In the genomic region with DNA sequence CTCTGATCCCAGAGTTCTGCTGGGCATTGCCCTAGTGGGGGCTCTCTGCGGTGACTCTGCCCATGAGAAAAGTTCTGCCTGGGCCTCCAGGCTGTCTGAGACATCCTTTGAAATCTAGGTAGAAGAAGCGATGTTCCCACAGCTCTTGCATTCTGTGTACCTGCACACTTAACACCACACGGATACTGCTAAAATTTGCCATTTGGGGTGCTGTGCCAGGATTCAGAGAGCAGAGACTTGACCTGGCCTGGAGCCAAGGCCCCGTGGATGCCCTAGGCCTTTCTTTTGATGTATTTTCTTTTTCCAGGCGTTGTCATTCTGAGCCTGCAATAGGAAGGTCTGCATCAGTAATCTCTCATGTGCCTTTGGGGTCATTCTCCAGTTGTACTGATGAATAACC, we compare ENCODE assay signal across 20 cellular contexts.
DNase-seq lines count a peak whose midpoint lies in the region; TF ChIP-seq lines count a peak whose summit lies in the region.
"Had no signal": no experiment of that assay in that cellular context is flagged by ENCODE, and none has a peak within 500 bp of the region (broad histone marks: within the 10 kb centered on the region; RNA-seq: fewer than 3 reads in every experiment).

No MANE protein-coding gene starts in this region.

- H3K4me1 ChIP-seq in OCI-LY7 (ENCODE audit: insufficient read depth, low read length, poor library complexity, severe bottlenecking) (no peaks in the 10 kb centered on the region), endodermal cell (ENCODE audit: control insufficient read depth, insufficient read depth, low read length) (peaks cover 17% of the 10 kb centered on the region)
- H3K4me1 ChIP-seq in CD8-positive, alpha-beta memory T cell (ENCODE audit: insufficient read depth, low read length), result no peaks in the 10 kb centered on the region
- H3K4me1 ChIP-seq: gastrocnemius medialis had no signal

- no peak overlapping the region for H3K27ac Mint-ChIP-seq in endodermal cell
- no peak overlapping the region for H3K27ac Mint-ChIP-seq in CD8-positive, alpha-beta memory T cell
- no peak overlapping the region for H3K27ac Mint-ChIP-seq in glutamatergic neuron (ENCODE audit: unreplicated experiment)
- H3K27ac Mint-ChIP-seq: T-cell had no signal

- H3K79me2 ChIP-seq in OCI-LY7 (ENCODE audit: insufficient read depth, low read depth, low read length), result no peaks in the 10 kb centered on the region

- 85 to 90% methylated on average over 4 to 5 of the region's 5 CpGs for WGBS in endodermal cell (ENCODE audit: insufficient coverage in 1 of 2, insufficient read length in 1 of 2), 2 experiments

- no peak overlapping the region for H3K4me3 Mint-ChIP-seq in endodermal cell
- no peak overlapping the region for H3K4me3 Mint-ChIP-seq in CD8-positive, alpha-beta memory T cell
- H3K4me3 Mint-ChIP-seq in glutamatergic neuron (ENCODE audit: unreplicated experiment), result no peak overlapping the region
- H3K4me3 Mint-ChIP-seq: T-cell had no signal

- intact Hi-C loops in OCI-LY7 (cut with micrococcal nuclease; ENCODE audit: unreplicated experiment) (no loop called here), posterior cingulate gyrus (cut with DNase I) (no loop called here)

- no peaks in the 10 kb centered on the region for H3K9me3 Mint-ChIP-seq in endodermal cell
- H3K9me3 Mint-ChIP-seq in CD8-positive, alpha-beta memory T cell, result no peaks in the 10 kb centered on the region
- no peaks in the 10 kb centered on the region for H3K9me3 Mint-ChIP-seq in glutamatergic neuron (ENCODE audit: unreplicated experiment)
- H3K9me3 Mint-ChIP-seq: T-cell had no signal

- H3K27ac ChIP-seq in OCI-LY7 (ENCODE audit: low read depth, low read length, poor library complexity, severe bottlenecking) (no peak overlapping the region), endodermal cell (ENCODE audit: low read depth, low read length) (no peak overlapping the region)
- no peak overlapping the region for H3K27ac ChIP-seq in CD8-positive, alpha-beta memory T cell (ENCODE audit: low read depth, low read length)
- H3K27ac ChIP-seq: 22Rv1, gastrocnemius medialis, thoracic aorta, VCaP had no signal

- POLR2A ChIA-PET in OCI-LY7 (lab: Charles Lee), result no interaction called here
- POLR2A ChIA-PET in CD8-positive, alpha-beta memory T cell (lab: Charles Lee), result no interaction called here

- no peak overlapping the region for H3K4me3 ChIP-seq in OCI-LY7 (ENCODE audit: low read depth, low read length, poor library complexity, severe bottlenecking)
- H3K4me3 ChIP-seq in endodermal cell (ENCODE audit: low read length), result no peak overlapping the region
- H3K4me3 ChIP-seq in CD8-positive, alpha-beta memory T cell (ENCODE audit: low read length), result no peak overlapping the region
- H3K4me3 ChIP-seq: gastrocnemius medialis, thoracic aorta had no signal

- H4K20me1 ChIP-seq in OCI-LY7 (ENCODE audit: insufficient read depth, low read length), result no peaks in the 10 kb centered on the region

- no peaks in the 10 kb centered on the region for H3K27me3 ChIP-seq in endodermal cell (ENCODE audit: control insufficient read depth, insufficient read depth, low read length, poor library complexity, severe bottlenecking)
- H3K27me3 ChIP-seq in CD8-positive, alpha-beta memory T cell (ENCODE audit: insufficient read depth, low read length, poor library complexity, severe bottlenecking), result no peaks in the 10 kb centered on the region
- H3K27me3 ChIP-seq: gastrocnemius medialis had no signal

- no peaks in the 10 kb centered on the region for H3K36me3 Mint-ChIP-seq in endodermal cell (ENCODE audit: low read depth)
- peaks cover 0 to 4% (median 0%) of the 10 kb centered on the region in 3 donors for H3K36me3 Mint-ChIP-seq in CD8-positive, alpha-beta memory T cell
- H3K36me3 Mint-ChIP-seq in glutamatergic neuron (ENCODE audit: unreplicated experiment), result no peaks in the 10 kb centered on the region
- H3K36me3 Mint-ChIP-seq: T-cell had no signal

- DNase-seq in DMS 273 (lab: John Stamatoyannopoulos, UW; ENCODE audit: unreplicated experiment) (peak; percentile 71), DMS 273 treated with DMSO at 0.1 percent for 48 hours (lab: John Stamatoyannopoulos, UW) (no peak), OCI-LY7 (ENCODE audit: low spot score) (no peak), endodermal cell (peak; percentile 58), posterior cingulate gyrus (no peak), glutamatergic neuron (no peak)
- no peak for DNase-seq in CD8-positive, alpha-beta memory T cell
- DNase-seq: activated effector memory CD4-positive, alpha-beta T cell treated with Interleukin-2 at 50 U/mL for 16 hours; amygdala; C1 segment of cervical spinal cord; gastrocnemius medialis; left ventricle myocardium superior; NCI-H187; NCI-H524; stimulated activated CD4-positive, alpha-beta T cell treated with anti-CD3 and anti-CD28 coated beads, Interleukin-4, amount 100 ng/mL, for 4 hours; T-cell had no signal

- no TSS peak for BruUV-seq in OCI-LY7 (replicated peaks; lab: Mats Ljungman, UMichigan)

- H3K9me2 ChIP-seq in OCI-LY7 (ENCODE audit: insufficient read depth, low read length), result no peaks in the 10 kb centered on the region

- H3K9me3 ChIP-seq in OCI-LY7 (ENCODE audit: low read length), result no peaks in the 10 kb centered on the region
- no peaks in the 10 kb centered on the region for H3K9me3 ChIP-seq in endodermal cell (ENCODE audit: control insufficient read depth, low read length)
- H3K9me3 ChIP-seq in CD8-positive, alpha-beta memory T cell (ENCODE audit: low read length), result no peaks in the 10 kb centered on the region
- H3K9me3 ChIP-seq: gastrocnemius medialis, thoracic aorta had no signal

- H3K4me2 ChIP-seq in OCI-LY7 (ENCODE audit: low read length), result no peak overlapping the region

- H3K36me3 ChIP-seq in OCI-LY7 (ENCODE audit: insufficient read depth, low read length) (no peaks in the 10 kb centered on the region), endodermal cell (ENCODE audit: control insufficient read depth, insufficient read depth, low read length) (no peaks in the 10 kb centered on the region)
- no peaks in the 10 kb centered on the region for H3K36me3 ChIP-seq in CD8-positive, alpha-beta memory T cell (ENCODE audit: insufficient read depth, low read length)
- H3K36me3 ChIP-seq: gastrocnemius medialis, thoracic aorta had no signal

- peaks cover 29% of the 10 kb centered on the region for H3K4me1 Mint-ChIP-seq in endodermal cell
- peaks cover 2 to 11% (median 9%) of the 10 kb centered on the region in 3 donors for H3K4me1 Mint-ChIP-seq in CD8-positive, alpha-beta memory T cell
- H3K4me1 Mint-ChIP-seq in glutamatergic neuron (ENCODE audit: low read depth, unreplicated experiment), result no peaks in the 10 kb centered on the region

- no peak overlapping the region for H2AFZ ChIP-seq in OCI-LY7 (ENCODE audit: low read length)

- H3K9ac ChIP-seq in endodermal cell (ENCODE audit: extremely low read depth, low read length, poor library complexity, severe bottlenecking), result no peak overlapping the region

- CTCF ChIA-PET in OCI-LY7 (lab: Charles Lee; ENCODE audit: unreplicated experiment), result interaction anchor here (0.7 kb wide), 1 partner anchor 16 kb away, joined by 3 read pairs; no protein-coding TSS in a partner anchor
- CTCF ChIA-PET in CD8-positive, alpha-beta memory T cell (lab: Charles Lee), result interaction anchor here (1.0 to 1.3 kb wide), 2 partner anchors 9 to 263 kb away, joined by 3 read pairs; no protein-coding TSS in a partner anchor

- peaks cover 2% of the 10 kb centered on the region for H3K27me3 Mint-ChIP-seq in endodermal cell (ENCODE audit: insufficient read depth)
- peaks cover 0 to 3% of the 10 kb centered on the region in 2 donors for H3K27me3 Mint-ChIP-seq in CD8-positive, alpha-beta memory T cell
- H3K27me3 Mint-ChIP-seq in glutamatergic neuron (ENCODE audit: unreplicated experiment), result no peaks in the 10 kb centered on the region
- H3K27me3 Mint-ChIP-seq: T-cell had no signal

- TF ChIP-seq CTCF in GM12873 (IDR thresholded peaks at IDR 0.05; ENCODE audit: insufficient read depth, low read depth, low read length, missing control alignments), result peak; percentile 20
- peak; percentile 40 for TF ChIP-seq CTCF in OCI-LY7 (conservative IDR thresholded peaks at IDR 0.05; ENCODE audit: low read length)
- TF ChIP-seq CTCF in endodermal cell (conservative IDR thresholded peaks at IDR 0.05), result peak; percentile 53
- TF ChIP-seq CTCF in glutamatergic neuron (IDR thresholded peaks at IDR 0.05; ENCODE audit: partially characterized antibody, unreplicated experiment), result no peak

Comparison
In these comparisons a context has a peak if more than half of its experiments do, and no peak if none do; other contexts are left out.
1. DNase-seq: peak in DMS 273 (single experiment) and endodermal cell (single experiment); none in DMS 273 treated with DMSO at 0.1 percent for 48 hours (single experiment), OCI-LY7 (single experiment), CD8-positive, alpha-beta memory T cell (0 of 5), posterior cingulate gyrus (0 of 10) and glutamatergic neuron (single experiment).